8 cellular contexts compared by ENCODE assay signal in the genomic region with DNA sequence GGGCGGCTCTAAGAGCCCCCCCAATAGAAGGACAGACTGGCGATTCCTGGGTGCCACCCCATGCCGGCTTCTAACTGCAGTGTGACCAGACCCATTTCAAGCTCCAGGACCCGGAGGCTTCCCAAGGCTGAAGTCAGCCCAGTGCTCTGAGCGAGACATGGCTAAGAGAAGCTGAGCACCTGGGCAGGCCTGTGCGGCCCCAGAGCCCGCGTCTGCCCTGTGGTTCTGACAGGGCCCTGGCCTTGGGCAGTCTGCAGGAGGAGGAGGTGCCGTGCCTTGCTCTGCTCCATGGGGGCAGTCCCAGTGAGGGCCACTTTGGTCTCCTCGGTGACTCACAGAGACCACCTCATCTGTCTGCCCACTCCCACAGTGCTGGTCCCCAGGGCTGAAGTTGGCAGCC.
"Had no signal": no experiment of that assay in that cellular context is flagged by ENCODE, and none has a peak within 500 bp of the region (broad histone marks: within the 10 kb centered on the region; RNA-seq: fewer than 3 reads in every experiment).

No MANE protein-coding gene starts in this region.

- DNase-seq: GDM1, GF-D8 had no signal

- H3K4me3 ChIP-seq: GM12878 had no signal

- FAIRE-seq: G401.6, GM12878, GM12891, GM12892, GM18507, GM19239 had no signal
